In genomic region chr2:235500761-235501662, GRCh38 we compare ENCODE assay signal across 9 cellular contexts. TPM values are rescaled to one million over a fixed set of nuclear protein-coding genes. Genes with fewer than 3 reads are reported as not detected.
DNase-seq lines count a peak whose midpoint lies in the region; ATAC-seq and TF ChIP-seq lines count a peak whose summit lies in the region.
"Had no signal": no experiment of that assay in that cellular context is flagged by ENCODE, and none has a peak within 500 bp of the region (broad histone marks: within the 10 kb centered on the region; RNA-seq: fewer than 3 reads in every experiment).

No MANE protein-coding gene starts in this region.

- ATAC-seq in activated CD4-positive, alpha-beta T cell treated with anti-CD3 and anti-CD28 coated beads for 36 hours, result peak; percentile 94
- no peak for ATAC-seq in GM21381 (IDR thresholded peaks at IDR 0.05; ENCODE audit: unreplicated experiment)
- ATAC-seq in omental fat pad (ENCODE audit: low FRiP score), result no peak
- ATAC-seq in HG02763 (IDR thresholded peaks at IDR 0.05; ENCODE audit: unreplicated experiment), result no peak

- CTCF ChIA-PET in activated CD4-positive, alpha-beta T cell treated with anti-CD3 and anti-CD28 coated beads for 36 hours (lab: Charles Lee), result interaction anchor here (0.5 to 0.7 kb wide), 3 partner anchors 26 to 249 kb away, joined by 3 to 4 read pairs (median 4); no protein-coding TSS in a partner anchor

- H3K36me3 Mint-ChIP-seq in activated CD4-positive, alpha-beta T cell treated with anti-CD3 and anti-CD28 coated beads for 36 hours (ENCODE audit: low read depth), result no peaks in the 10 kb centered on the region

- DNase-seq in activated CD4-positive, alpha-beta T cell treated with anti-CD3 and anti-CD28 coated beads for 36 hours, result peak; percentile 42
- DNase-seq in activated CD4-positive, alpha-beta T cell treated with anti-CD3 and anti-CD28 coated beads, Interleukin-2, amount 50 U/mL, for 1 hour, result no peak
- DNase-seq in NOMO-1 treated with DMSO at 0.1 percent for 48 hours (lab: John Stamatoyannopoulos, UW; ENCODE audit: unreplicated experiment) (peak; percentile 44), cardiac fibroblast (ENCODE audit: low read depth in 2 of 2) (peak; percentile 59 to 68), posterior vena cava (ENCODE audit: low spot score) (peak; percentile 72), omental fat pad (ENCODE audit: low spot score) (no peak)

- H3K4me3 Mint-ChIP-seq in activated CD4-positive, alpha-beta T cell treated with anti-CD3 and anti-CD28 coated beads for 36 hours, result no peak overlapping the region

- no peak overlapping the region for H3K27ac Mint-ChIP-seq in activated CD4-positive, alpha-beta T cell treated with anti-CD3 and anti-CD28 coated beads for 36 hours

- peaks cover 11% of the 10 kb centered on the region for H3K4me1 Mint-ChIP-seq in activated CD4-positive, alpha-beta T cell treated with anti-CD3 and anti-CD28 coated beads for 36 hours

- intact Hi-C loops in activated CD4-positive, alpha-beta T cell treated with anti-CD3 and anti-CD28 coated beads for 36 hours (cut with DNase I, micrococcal nuclease), result no loop called here
- intact Hi-C loops in posterior vena cava (cut with DNase I), result no loop called here

- TF ChIP-seq CTCF in cardiac fibroblast (IDR thresholded peaks at IDR 0.05; ENCODE audit: low read depth, low read length) (no peak), omental fat pad (IDR thresholded peaks at IDR 0.05) (no peak)

- peak overlapping the region in 1 of 2 donors; percentile 33 for H3K4me3 ChIP-seq in cardiac fibroblast (replicated peaks in 1 of 2; ENCODE audit: low read depth in 2 of 2, low read length in 2 of 2)
- H3K4me3 ChIP-seq: skin epidermis had no signal

- H3K27me3 Mint-ChIP-seq in activated CD4-positive, alpha-beta T cell treated with anti-CD3 and anti-CD28 coated beads for 36 hours, result peaks cover 47% of the 10 kb centered on the region

- POLR2A ChIA-PET in activated CD4-positive, alpha-beta T cell treated with anti-CD3 and anti-CD28 coated beads for 36 hours (lab: Charles Lee), result no interaction called here

- H3K9me3 Mint-ChIP-seq in activated CD4-positive, alpha-beta T cell treated with anti-CD3 and anti-CD28 coated beads for 36 hours (ENCODE audit: low read depth), result no peaks in the 10 kb centered on the region

RNA-seq across cellular contexts. Expression of gene AGAP1, which starts 7.2 kb away (rescaled TPM):
- total RNA-seq in activated CD4-positive, alpha-beta T cell treated with anti-CD3 and anti-CD28 coated beads for 36 hours, result 1 to 10 TPM; 2.2 TPM
- total RNA-seq in posterior vena cava (10 to 100 TPM; 28.9 to 33.3 TPM), omental fat pad (10 to 100 TPM; 15.5 to 24.3 (median 16.2) TPM)

Comparison
In these comparisons a context has a peak if more than half of its experiments do, and no peak if none do; other contexts are left out.
1. DNase-seq: peak in activated CD4-positive, alpha-beta T cell treated with anti-CD3 and anti-CD28 coated beads for 36 hours (single experiment), NOMO-1 treated with DMSO at 0.1 percent for 48 hours (single experiment), cardiac fibroblast (2 of 2) and posterior vena cava (single experiment); none in activated CD4-positive, alpha-beta T cell treated with anti-CD3 and anti-CD28 coated beads, Interleukin-2, amount 50 U/mL, for 1 hour (single experiment) and omental fat pad (single experiment).
2. RNA of gene AGAP1, which starts 7.2 kb away (total RNA-seq): 28.9 to 33.3 TPM in posterior vena cava and 15.5 to 24.3 TPM in omental fat pad; 2.2 TPM in activated CD4-positive, alpha-beta T cell treated with anti-CD3 and anti-CD28 coated beads for 36 hours; every median in the first group is over 4 times any median in the second.